Comparison of ENCODE assay signal across 15 cellular contexts in the genomic region with DNA sequence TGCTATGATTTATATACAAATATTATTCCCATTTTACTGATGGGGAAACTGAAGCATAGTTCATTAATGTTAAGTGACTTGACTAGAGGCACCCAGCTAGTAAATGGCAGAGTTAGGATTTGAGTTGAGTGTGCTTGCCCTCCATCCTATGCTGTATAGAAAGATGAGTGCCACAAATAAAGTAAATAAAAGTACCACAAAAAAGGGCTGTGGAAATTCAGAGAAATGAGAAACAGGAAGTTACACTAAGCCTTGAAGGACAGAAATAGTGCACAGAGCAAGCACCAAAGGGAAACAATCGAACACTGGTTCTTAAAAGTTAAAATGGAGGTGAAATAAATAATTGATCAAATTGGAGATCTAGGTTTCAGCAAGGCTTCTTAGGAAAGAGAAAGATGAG. TPM values are rescaled to one million over a fixed set of nuclear protein-coding genes. Genes with fewer than 3 reads are reported as not detected.
DNase-seq lines count a peak whose midpoint lies in the region; ATAC-seq, FAIRE-seq and TF ChIP-seq lines count a peak whose summit lies in the region.
"Had no signal": no experiment of that assay in that cellular context is flagged by ENCODE, and none has a peak within 500 bp of the region (broad histone marks: within the 10 kb centered on the region; RNA-seq: fewer than 3 reads in every experiment).

No MANE protein-coding gene starts in this region.

- TF ChIP-seq CTCF in DND-41 (IDR thresholded peaks at IDR 0.05; ENCODE audit: borderline replicate concordance, extremely low read depth, low read length, poor library complexity, severe bottlenecking), result no peak
- no peak for TF ChIP-seq CTCF in OCI-LY3 (IDR thresholded peaks at IDR 0.05; ENCODE audit: low read depth, low read length)
- TF ChIP-seq CTCF in keratinocyte (optimal IDR thresholded peaks at IDR 0.05 in 1 of 3, IDR thresholded peaks at IDR 0.05 in 1 of 3, conservative IDR thresholded peaks at IDR 0.05 in 1 of 3; ENCODE audit: extremely low read depth in 1 of 3, insufficient read depth in 2 of 3, low read length in 3 of 3), result no peak

- no peaks in the 10 kb centered on the region for H3K36me3 ChIP-seq in DND-41 (ENCODE audit: insufficient read depth, low read length)
- no peaks in the 10 kb centered on the region for H3K36me3 ChIP-seq in OCI-LY3 (replicated peaks; ENCODE audit: low read depth, low read length)
- H3K36me3 ChIP-seq in keratinocyte (ENCODE audit: control insufficient read depth in 2 of 2, extremely low read depth in 1 of 2, insufficient read depth in 2 of 2, low read length in 2 of 2), result no peaks in the 10 kb centered on the region
- H3K36me3 ChIP-seq in Karpas-422 (ENCODE audit: insufficient read depth, low read length), result no peaks in the 10 kb centered on the region

- peak overlapping the region; percentile 19; the same call in 1 of the 2 replicates for H3K4me2 ChIP-seq in DND-41 (ENCODE audit: insufficient read depth, low read length)
- peak overlapping the region; percentile 15 for H3K4me2 ChIP-seq in OCI-LY3 (ENCODE audit: low read length)
- H3K4me2 ChIP-seq in keratinocyte (ENCODE audit: control insufficient read depth, extremely low read depth, insufficient read depth, low read depth, low read length), result no peak overlapping the region
- H3K4me2 ChIP-seq in Karpas-422 (ENCODE audit: low read depth, low read length, poor library complexity, severe bottlenecking), result no peak overlapping the region

- H3K4me3 ChIP-seq in DND-41 (ENCODE audit: low read depth in 1 of 2, low read length in 2 of 2), result no peak overlapping the region
- H3K4me3 ChIP-seq in OCI-LY3 (ENCODE audit: low read length), result no peak overlapping the region
- no peak overlapping the region for H3K4me3 ChIP-seq in keratinocyte (ENCODE audit: control insufficient read depth in 2 of 3, extremely low read depth in 1 of 3, insufficient read depth in 2 of 3, low read depth in 1 of 3, low read length in 3 of 3)
- no peak overlapping the region for H3K4me3 ChIP-seq in Karpas-422 (ENCODE audit: low read length)

- no peaks in the 10 kb centered on the region for H3K27me3 ChIP-seq in DND-41 (ENCODE audit: insufficient read depth, low read length, poor library complexity)
- no peaks in the 10 kb centered on the region for H3K27me3 ChIP-seq in OCI-LY3 (ENCODE audit: low read depth, low read length)
- no peaks in the 10 kb centered on the region for H3K27me3 ChIP-seq in keratinocyte (ENCODE audit: control insufficient read depth, extremely low read depth, insufficient read depth, low read length)
- H3K27me3 ChIP-seq in Karpas-422 (ENCODE audit: low read length), result no peaks in the 10 kb centered on the region

- FAIRE-seq in keratinocyte (lab: Jason Lieb, UNC), result no peak

- dilution Hi-C loops in keratinocyte (cut with MboI; ENCODE audit: extremely low pct_ligation_motif_present, low sequenced_read_pairs), result no loop called here

- H2AFZ ChIP-seq in DND-41 (ENCODE audit: low read depth, low read length) (peak overlapping the region; percentile 43), OCI-LY3 (ENCODE audit: low read depth, low read length) (peak overlapping the region; percentile 32), keratinocyte (ENCODE audit: control insufficient read depth, low read length) (peak overlapping the region; percentile 22), Karpas-422 (ENCODE audit: low read length) (no peak overlapping the region)

- H3K79me2 ChIP-seq in DND-41 (ENCODE audit: insufficient read depth, low read length), result no peaks in the 10 kb centered on the region
- H3K79me2 ChIP-seq in OCI-LY3 (ENCODE audit: low read length), result no peaks in the 10 kb centered on the region
- no peaks in the 10 kb centered on the region for H3K79me2 ChIP-seq in keratinocyte (ENCODE audit: control insufficient read depth, insufficient read depth, low read length)
- H3K79me2 ChIP-seq in Karpas-422 (ENCODE audit: low read length), result no peaks in the 10 kb centered on the region

- H3K27ac ChIP-seq in DND-41 (ENCODE audit: low read length) (peak overlapping the region; percentile 53), OCI-LY3 (ENCODE audit: low read length) (no peak overlapping the region), keratinocyte (ENCODE audit: control insufficient read depth, insufficient read depth, low read length) (no peak overlapping the region), Karpas-422 (ENCODE audit: low read length) (no peak overlapping the region)

- H3K9ac ChIP-seq in DND-41 (ENCODE audit: low read depth, low read length), result no peak overlapping the region
- no peak overlapping the region for H3K9ac ChIP-seq in OCI-LY3 (ENCODE audit: low read length)
- no peak overlapping the region for H3K9ac ChIP-seq in keratinocyte (ENCODE audit: control insufficient read depth, extremely low read depth, insufficient read depth, low read length)
- H3K9ac ChIP-seq in Karpas-422 (ENCODE audit: low read length), result no peak overlapping the region

- DNase-seq in DND-41 (no peak), keratinocyte (ENCODE audit: low read depth, low spot score) (no peak), LoVo (ENCODE audit: low spot score) (no peak), Karpas-422 (no peak), NCI-H2227 treated with DMSO at 0.1 percent for 48 hours (lab: John Stamatoyannopoulos, UW) (no peak)
- DNase-seq: activated gamma-delta T cell treated with Interleukin-2 at 50 U/mL for 16 hours, HFFc6, mesenchymal stem cell, NCI-H524, posterior cingulate gyrus, Right ventricle myocardium superior had no signal

- no peaks in the 10 kb centered on the region for H3K9me2 ChIP-seq in Karpas-422 (replicated peaks; ENCODE audit: insufficient read depth, low read length)

- H4K20me1 ChIP-seq in DND-41 (ENCODE audit: insufficient read depth, low read length), result no peaks in the 10 kb centered on the region
- no peaks in the 10 kb centered on the region for H4K20me1 ChIP-seq in OCI-LY3 (ENCODE audit: insufficient read depth, low read length)
- no peaks in the 10 kb centered on the region for H4K20me1 ChIP-seq in keratinocyte (ENCODE audit: control insufficient read depth, extremely low read depth, insufficient read depth, low read length)
- no peaks in the 10 kb centered on the region for H4K20me1 ChIP-seq in Karpas-422 (ENCODE audit: insufficient read depth, low read depth, low read length)

- no peaks in the 10 kb centered on the region for H3K9me1 ChIP-seq in keratinocyte (ENCODE audit: control insufficient read depth, extremely low read depth, insufficient read depth, low read length)

- peak; percentile 95 for ATAC-seq in DND-41 (ENCODE audit: insufficient read depth, low read depth)
- peak; percentile 52 for ATAC-seq in GM19372 (IDR thresholded peaks at IDR 0.05; ENCODE audit: low read depth, unreplicated experiment)
- ATAC-seq in GM19455 (IDR thresholded peaks at IDR 0.05; ENCODE audit: unreplicated experiment), result no peak

- no peaks in the 10 kb centered on the region for H3K9me3 ChIP-seq in DND-41 (ENCODE audit: insufficient read depth, low read length, severe bottlenecking)
- H3K9me3 ChIP-seq in OCI-LY3 (ENCODE audit: insufficient read depth, low read length), result no peaks in the 10 kb centered on the region
- no peaks in the 10 kb centered on the region for H3K9me3 ChIP-seq in keratinocyte (ENCODE audit: control insufficient read depth, low read depth, low read length)
- H3K9me3 ChIP-seq in Karpas-422 (ENCODE audit: low read length), result no peaks in the 10 kb centered on the region

- H3K4me1 ChIP-seq in DND-41 (ENCODE audit: insufficient read depth, low read length) (peaks cover 20% of the 10 kb centered on the region), OCI-LY3 (ENCODE audit: low read length) (peaks cover 10% of the 10 kb centered on the region), keratinocyte (ENCODE audit: control insufficient read depth, extremely low read depth, insufficient read depth, low read length) (no peaks in the 10 kb centered on the region), Karpas-422 (ENCODE audit: low read length) (no peaks in the 10 kb centered on the region)

RNA-seq across cellular contexts. Expression of a gene that starts 9.2 kb away (rescaled TPM):
- 0.01 to 0.03 TPM (median 0.02 TPM) in 3 replicates for polyA plus RNA-seq in keratinocyte
- not detected for polyA plus RNA-seq in keratinocyte (2011; ENCODE audit: low read depth)
- polyA plus RNA-seq in keratinocyte (2011; cell fraction: cytosol; rRNA removed), result 0.01 TPM in 2 replicates
- 0.01 TPM in 1 of 2 replicates, not detected in the other for polyA plus RNA-seq in keratinocyte (2011; cell fraction: nucleus; rRNA removed)
- not detected in 2 replicates for polyA plus RNA-seq in keratinocyte (2012; ENCODE audit: low replicate concordance)
- 0.06 TPM in 1 of 3 replicates, not detected in the others for polyA minus RNA-seq in keratinocyte
- not detected for polyA minus RNA-seq in keratinocyte (2011; cell fraction: cytosol; rRNA and poly(A)+ RNA removed)
- polyA minus RNA-seq in keratinocyte (2011; cell fraction: nucleus; rRNA and poly(A)+ RNA removed), result not detected in 2 replicates
- not detected in 2 replicates for total RNA-seq in Karpas-422 (2014; rRNA removed; shearing (Covaris generic); ENCODE audit: low replicate concordance)
- total RNA-seq: HFFc6, M059J had no signal

Comparison
In these comparisons a context has a peak if more than half of its experiments do, and no peak if none do; other contexts are left out.
1. H3K4me2 ChIP-seq: peak in DND-41 (single experiment) and OCI-LY3 (single experiment); none in keratinocyte (single experiment) and Karpas-422 (single experiment).